Comparison of ENCODE assay signal across 8 cellular contexts in the genomic region with DNA sequence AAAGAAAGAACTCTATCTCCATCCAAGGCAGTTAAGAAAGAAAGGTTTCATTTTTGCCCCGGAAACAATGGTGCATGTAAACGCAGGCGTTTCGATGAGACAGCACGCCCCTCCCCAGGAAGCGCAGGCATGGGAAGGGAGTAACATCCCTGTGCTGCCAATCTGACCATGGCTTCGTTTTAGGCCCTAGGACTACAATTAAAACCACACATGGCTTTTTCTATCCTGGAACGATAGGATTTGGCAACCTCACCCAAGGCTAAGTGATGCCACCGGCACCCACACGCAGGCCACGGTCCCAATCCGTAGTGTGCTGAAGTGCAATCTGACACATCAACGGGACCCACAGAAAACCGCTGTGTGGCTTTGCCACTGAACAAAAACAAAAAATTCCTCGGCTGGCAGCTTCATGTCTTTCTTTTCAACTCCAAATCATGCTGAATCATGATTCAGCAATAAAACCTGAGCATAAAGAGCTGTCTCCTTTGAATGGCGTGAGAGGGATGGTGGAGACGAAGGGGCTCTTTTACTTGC. TPM values are rescaled to one million over a fixed set of nuclear protein-coding genes. Genes with fewer than 3 reads are reported as not detected.
DNase-seq lines count a peak whose midpoint lies in the region; ATAC-seq and TF ChIP-seq lines count a peak whose summit lies in the region.

No MANE protein-coding gene starts in this region.

- H3K4me1 Mint-ChIP-seq in T-helper 1 cell treated with Interleukin-12 subunit alpha and Interleukin-12 subunit beta and Interleukin-4 antibody, amounts not matched to agents 30 μg/mL and 1 μg/mL, for 36 hours (ENCODE audit: low read depth) = peaks cover 66% of the 10 kb centered on the region
- peaks cover 83% of the 10 kb centered on the region for H3K4me1 Mint-ChIP-seq in central memory CD8-positive, alpha-beta T cell
- H3K4me1 Mint-ChIP-seq in osteocyte (ENCODE audit: unreplicated experiment) = peaks cover 70% of the 10 kb centered on the region

- H3K27me3 Mint-ChIP-seq in T-helper 1 cell treated with Interleukin-12 subunit alpha and Interleukin-12 subunit beta and Interleukin-4 antibody, amounts not matched to agents 30 μg/mL and 1 μg/mL, for 36 hours (ENCODE audit: low read depth) = no peaks in the 10 kb centered on the region
- H3K27me3 Mint-ChIP-seq in central memory CD8-positive, alpha-beta T cell = no peaks in the 10 kb centered on the region
- no peaks in the 10 kb centered on the region for H3K27me3 Mint-ChIP-seq in osteocyte (ENCODE audit: unreplicated experiment)

- intact Hi-C loops in left colon (cut with DNase I, micrococcal nuclease) = no loop called here

- no peak for ATAC-seq in central memory CD8-positive, alpha-beta T cell (replicated peaks; ENCODE audit: extremely low read depth, poor library complexity, severe bottlenecking)
- ATAC-seq in HG03457 (IDR thresholded peaks at IDR 0.05; ENCODE audit: unreplicated experiment) (no peak), left colon (no peak), HG03460 (IDR thresholded peaks at IDR 0.05; ENCODE audit: unreplicated experiment) (no peak)

- DNase-seq in CD1c-positive myeloid dendritic cell (ENCODE audit: extremely low spot score) = peak; percentile 24
- DNase-seq in central memory CD8-positive, alpha-beta T cell (ENCODE audit: low spot score in 2 of 2) = no peak
- no peak for DNase-seq in osteocyte (ENCODE audit: extremely low spot score, unreplicated experiment)
- no peak for DNase-seq in Ammon's horn (ENCODE audit: low spot score)
- DNase-seq in left colon = no peak

- peak overlapping the region; percentile 74 for H3K4me3 Mint-ChIP-seq in T-helper 1 cell treated with Interleukin-12 subunit alpha and Interleukin-12 subunit beta and Interleukin-4 antibody, amounts not matched to agents 30 μg/mL and 1 μg/mL, for 36 hours
- peak overlapping the region; percentile 64 for H3K4me3 Mint-ChIP-seq in central memory CD8-positive, alpha-beta T cell
- peak overlapping the region; percentile 35 for H3K4me3 Mint-ChIP-seq in osteocyte (ENCODE audit: unreplicated experiment)

- peak overlapping the region; percentile 98 for H3K27ac Mint-ChIP-seq in T-helper 1 cell treated with Interleukin-12 subunit alpha and Interleukin-12 subunit beta and Interleukin-4 antibody, amounts not matched to agents 30 μg/mL and 1 μg/mL, for 36 hours
- peak overlapping the region; percentile 85 for H3K27ac Mint-ChIP-seq in central memory CD8-positive, alpha-beta T cell (ENCODE audit: low read depth)
- H3K27ac Mint-ChIP-seq in osteocyte (ENCODE audit: unreplicated experiment) = peak overlapping the region; percentile 87

- H3K36me3 Mint-ChIP-seq in T-helper 1 cell treated with Interleukin-12 subunit alpha and Interleukin-12 subunit beta and Interleukin-4 antibody, amounts not matched to agents 30 μg/mL and 1 μg/mL, for 36 hours (ENCODE audit: low read depth) = peaks cover 8% of the 10 kb centered on the region
- peaks cover 11% of the 10 kb centered on the region for H3K36me3 Mint-ChIP-seq in central memory CD8-positive, alpha-beta T cell (ENCODE audit: insufficient read depth)
- H3K36me3 Mint-ChIP-seq in osteocyte (ENCODE audit: unreplicated experiment) = peaks cover 7% of the 10 kb centered on the region

- TF ChIP-seq CTCF in osteocyte (IDR thresholded peaks at IDR 0.05) = no peak

- H3K9me3 Mint-ChIP-seq in T-helper 1 cell treated with Interleukin-12 subunit alpha and Interleukin-12 subunit beta and Interleukin-4 antibody, amounts not matched to agents 30 μg/mL and 1 μg/mL, for 36 hours = no peaks in the 10 kb centered on the region
- no peaks in the 10 kb centered on the region for H3K9me3 Mint-ChIP-seq in central memory CD8-positive, alpha-beta T cell
- H3K9me3 Mint-ChIP-seq in osteocyte (ENCODE audit: unreplicated experiment) = no peaks in the 10 kb centered on the region

RNA-seq across cellular contexts. Expression of gene RANBP3, which starts 24.2 kb away (rescaled TPM):
- total RNA-seq in osteocyte (74.9 and 81.9 TPM in 2 replicates), left colon (10 to 100 TPM; 44.2 to 50.3 TPM)

RNA-seq across cellular contexts. Expression of gene CAPS, which starts 39.7 kb away (rescaled TPM):
- total RNA-seq in osteocyte = 14.4 and 15.6 TPM in 2 replicates
- 10 to 100 TPM; 14.3 to 18.6 TPM for total RNA-seq in left colon

RNA-seq across cellular contexts. Expression of gene VMAC, which starts 49.1 kb away (rescaled TPM):
- total RNA-seq in osteocyte (10.0 and 10.7 TPM in 2 replicates), left colon (1 to 10 TPM; 6.0 to 6.3 TPM)

RNA-seq across cellular contexts. Expression of gene NDUFA11, which starts 50.2 kb away (rescaled TPM):
- total RNA-seq in osteocyte (253 and 259 TPM in 2 replicates), left colon (100 to 1,000 TPM; 175 to 187 TPM)
